ENCODE assay signal across 20 cellular contexts in the genomic region with DNA sequence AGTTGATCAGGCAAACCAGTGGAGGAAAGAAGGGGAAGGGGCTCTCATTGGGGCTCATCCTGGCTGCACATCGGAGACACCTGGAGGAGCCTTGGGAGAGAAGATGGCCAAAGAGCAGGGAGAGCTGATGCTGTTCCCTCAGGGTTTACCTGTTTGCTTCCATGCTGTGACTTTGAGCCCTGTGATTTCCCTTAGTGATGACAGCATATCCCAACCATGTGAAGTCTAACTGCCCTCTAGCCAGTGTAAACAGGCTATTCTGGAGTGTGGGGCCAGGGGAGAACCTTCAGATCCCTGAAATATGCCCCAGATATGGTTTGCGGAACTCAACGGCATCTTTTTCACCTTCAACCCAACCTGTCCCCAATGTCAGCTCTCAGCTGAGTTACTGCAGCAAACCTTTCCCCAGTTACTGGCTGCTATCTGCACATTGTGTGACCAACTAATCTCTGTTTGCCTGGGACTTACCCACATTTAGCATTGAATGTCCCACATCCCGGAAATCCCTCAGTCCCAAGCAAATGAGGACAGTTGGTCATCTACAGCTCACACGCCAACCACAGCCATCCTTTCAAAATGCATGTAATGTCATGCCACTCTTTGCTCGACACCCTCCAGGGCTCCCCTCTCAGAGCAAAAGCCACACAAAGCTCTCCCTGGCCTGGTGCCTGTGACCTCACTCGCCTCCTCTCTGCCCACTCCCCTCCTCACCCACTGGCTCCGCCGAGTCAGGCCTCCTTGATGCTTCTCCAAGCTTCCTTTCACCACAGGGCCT.
DNase-seq lines count a peak whose midpoint lies in the region; ATAC-seq, FAIRE-seq and TF ChIP-seq lines count a peak whose summit lies in the region.
"Had no signal": no experiment of that assay in that cellular context is flagged by ENCODE, and none has a peak within 500 bp of the region (broad histone marks: within the 10 kb centered on the region; RNA-seq: fewer than 3 reads in every experiment).

No MANE protein-coding gene starts in this region.

- H3K56ac ChIP-seq in H1 (replicated peaks; ENCODE audit: insufficient read length, low read depth, low read length): no peak overlapping the region

- no peaks in the 10 kb centered on the region for H3K79me1 ChIP-seq in H1 (ENCODE audit: low read depth, low read length)

- no peaks in the 10 kb centered on the region for H3K36me3 ChIP-seq in HEK293 (ENCODE audit: control insufficient read depth in 2 of 2, insufficient read depth in 1 of 2, low read length in 2 of 2)
- H3K36me3 ChIP-seq in H1 (ENCODE audit: control insufficient read depth in 2 of 4, insufficient read depth in 4 of 4, low read length in 3 of 4): no peaks in the 10 kb centered on the region
- H3K36me3 ChIP-seq in HepG2 (replicated peaks in 1 of 2; ENCODE audit: control insufficient read depth in 1 of 2, insufficient read depth in 2 of 2, low read length in 2 of 2): no peaks in the 10 kb centered on the region
- no peaks in the 10 kb centered on the region for H3K36me3 ChIP-seq in thyroid gland
- H3K36me3 ChIP-seq: HAP-1 had no signal

- H2BK120ac ChIP-seq in H1 (replicated peaks; ENCODE audit: low read depth, low read length): no peak overlapping the region

- H3K4me3 ChIP-seq in A549 (no peak overlapping the region), HEK293 (ENCODE audit: low read depth, low read length) (no peak overlapping the region), H1 (ENCODE audit: extremely low read depth in 1 of 4, insufficient read depth in 2 of 4, low read depth in 3 of 4, low read length in 4 of 4) (no peak overlapping the region), HepG2 (replicated peaks in 1 of 3; ENCODE audit: insufficient read depth in 1 of 3, low read depth in 2 of 3, low read length in 3 of 3) (no peak overlapping the region), thyroid gland (replicated peaks in 1 of 3) (no peak overlapping the region)
- H3K4me3 ChIP-seq: GM23248, HAP-1 had no signal

- TF ChIP-seq CTCF in A549 (IDR thresholded peaks at IDR 0.05) (no peak), HEK293 (tag by site-specific recombination; IDR thresholded peaks at IDR 0.05) (no peak), H1 (IDR thresholded peaks at IDR 0.05; ENCODE audit: control extremely low read depth in 1 of 3, insufficient read depth in 1 of 3, low read depth in 1 of 3, low read length in 3 of 3) (no peak), HepG2 (CRISPR knock-in tag; IDR thresholded peaks at IDR 0.05) (no peak), thyroid gland (IDR thresholded peaks at IDR 0.05) (no peak), chondrocyte (IDR thresholded peaks at IDR 0.05) (no peak)

- H3K27ac ChIP-seq in A549 (peak overlapping the region; percentile 1 to 10; a peak in 2 of 6 replicates), HEK293 (ENCODE audit: extremely low read depth, low read depth, low read length) (no peak overlapping the region), H1 (ENCODE audit: low read depth, low read length) (no peak overlapping the region), HepG2 (ENCODE audit: extremely low read length, insufficient read depth, low read length) (no peak overlapping the region), thyroid gland (no peak overlapping the region)
- H3K27ac ChIP-seq: GM23248 had no signal

- H3K9ac ChIP-seq in H1 (replicated peaks in 1 of 4; ENCODE audit: extremely low read depth in 1 of 4, low read depth in 3 of 4, low read length in 3 of 4): no peak overlapping the region
- no peak overlapping the region for H3K9ac ChIP-seq in HepG2 (ENCODE audit: insufficient read depth, low read depth, low read length)
- H3K9ac ChIP-seq: GM23248 had no signal

- H4K20me1 ChIP-seq in H1 (replicated peaks in 1 of 2; ENCODE audit: control insufficient read depth in 1 of 2, insufficient read depth in 2 of 2, low read length in 2 of 2) (no peaks in the 10 kb centered on the region), HepG2 (ENCODE audit: insufficient read depth, low read length) (no peaks in the 10 kb centered on the region)

- in situ Hi-C loops in HepG2 (cut with HindIII; ENCODE audit: extremely low pct_ligation_motif_present, low pct_unique_long_range_greater_than_20kb): no loop called here

- no peaks in the 10 kb centered on the region for H3K9me3 ChIP-seq in A549
- no peaks in the 10 kb centered on the region for H3K9me3 ChIP-seq in HEK293 (ENCODE audit: control insufficient read depth, insufficient read depth, low read depth, low read length)
- H3K9me3 ChIP-seq in H1 (ENCODE audit: insufficient read depth in 2 of 2, low read depth in 1 of 2, low read length in 1 of 2): peaks cover 0 to 2% of the 10 kb centered on the region in 2 experiments; a peak in 1 of 4 replicates
- no peaks in the 10 kb centered on the region for H3K9me3 ChIP-seq in HepG2 (ENCODE audit: low read length)
- H3K9me3 ChIP-seq in thyroid gland: no peaks in the 10 kb centered on the region
- H3K9me3 ChIP-seq: HAP-1 had no signal

- no peaks in the 10 kb centered on the region for H3K36me3 Mint-ChIP-seq in activated CD4-positive, alpha-beta T cell treated with anti-CD3 and anti-CD28 coated beads, Interleukin-2, amount 10 ng/mL, durations not matched to agents 7 days and 5 days (ENCODE audit: low read depth)
- peaks cover 7% of the 10 kb centered on the region for H3K36me3 Mint-ChIP-seq in chondrocyte (ENCODE audit: low read depth)
- H3K36me3 Mint-ChIP-seq: CD14-positive monocyte, IgD-negative memory B cell had no signal

- no peak for ATAC-seq in A549
- ATAC-seq in HepG2: peak; percentile 47; the same call in 1 of the 3 replicates

- H3K27me3 Mint-ChIP-seq in activated CD4-positive, alpha-beta T cell treated with anti-CD3 and anti-CD28 coated beads, Interleukin-2, amount 10 ng/mL, durations not matched to agents 7 days and 5 days: peaks cover 16% of the 10 kb centered on the region
- no peaks in the 10 kb centered on the region for H3K27me3 Mint-ChIP-seq in chondrocyte (ENCODE audit: low read depth)

- H3K4me1 ChIP-seq in A549: peaks cover 26% of the 10 kb centered on the region
- H3K4me1 ChIP-seq in HEK293 (ENCODE audit: control insufficient read depth, insufficient read depth, low read length): no peaks in the 10 kb centered on the region
- H3K4me1 ChIP-seq in H1 (replicated peaks in 1 of 4; ENCODE audit: control insufficient read depth in 3 of 4, insufficient read depth in 4 of 4, low read length in 3 of 4): peaks cover 0 to 10% (median 2%) of the 10 kb centered on the region in 4 experiments; a peak in 3 of 7 replicates
- H3K4me1 ChIP-seq in HepG2 (ENCODE audit: insufficient read depth, low read length): no peaks in the 10 kb centered on the region
- H3K4me1 ChIP-seq in thyroid gland: no peaks in the 10 kb centered on the region

- no peak overlapping the region for H4K5ac ChIP-seq in H1 (ENCODE audit: insufficient read length, low read depth, low read length)

- H2BK20ac ChIP-seq in H1 (ENCODE audit: low read length): peak overlapping the region; percentile 73

- peak overlapping the region; percentile 72 for H3K18ac ChIP-seq in H1 (ENCODE audit: extremely low read depth, low read length)

- TF ChIP-seq RAD21 in A549 (conservative IDR thresholded peaks at IDR 0.05 in 1 of 2, IDR thresholded peaks at IDR 0.05 in 1 of 2) (no peak), H1 (IDR thresholded peaks at IDR 0.05 in 1 of 2, conservative IDR thresholded peaks at IDR 0.05 in 1 of 2; ENCODE audit: low read depth in 2 of 2, low read length in 2 of 2) (no peak), HepG2 (CRISPR knock-in tag; IDR thresholded peaks at IDR 0.05) (no peak)

- TF ChIP-seq EP300 in A549 (IDR thresholded peaks at IDR 0.05): no peak
- TF ChIP-seq EP300 in H1 (IDR thresholded peaks at IDR 0.05; ENCODE audit: borderline replicate concordance in 1 of 2, low read depth in 2 of 2, low read length in 2 of 2): no peak
- TF ChIP-seq EP300 in HepG2 (IDR thresholded peaks at IDR 0.05; ENCODE audit: low read depth in 2 of 2, low read length in 2 of 2): no peak
- no peak for TF ChIP-seq EP300 in HepG2 (CRISPR knock-in tag; IDR thresholded peaks at IDR 0.05; ENCODE audit: borderline replicate concordance)

- H2AK5ac ChIP-seq in H1 (ENCODE audit: low read depth, low read length): no peak overlapping the region

- H3K4me3 Mint-ChIP-seq in activated CD4-positive, alpha-beta T cell treated with anti-CD3 and anti-CD28 coated beads, Interleukin-2, amount 10 ng/mL, durations not matched to agents 7 days and 5 days: no peak overlapping the region
- no peak overlapping the region for H3K4me3 Mint-ChIP-seq in chondrocyte (ENCODE audit: unreplicated experiment)
- H3K4me3 Mint-ChIP-seq: B cell, CD14-positive monocyte, IgD-negative memory B cell had no signal

- peak overlapping the region; percentile 60; the same call in 1 of the 2 replicates for H2BK5ac ChIP-seq in H1 (ENCODE audit: low read depth, low read length)

- peak overlapping the region; percentile 17; the same call in 1 of the 2 replicates for H2BK12ac ChIP-seq in H1 (ENCODE audit: low read depth, low read length)

- no peak for DNase-seq in A549 (ENCODE audit: low read depth in 1 of 2, low spot score in 1 of 2)
- DNase-seq in H1 (ENCODE audit: low read depth in 1 of 2, low spot score in 2 of 2): no peak
- DNase-seq in HepG2 (ENCODE audit: low spot score): no peak
- DNase-seq in T-helper 2 cell: no peak
- DNase-seq in thyroid gland: no peak
- DNase-seq in activated CD4-positive, alpha-beta T cell treated with anti-CD3 and anti-CD28 coated beads, Interleukin-2, amount 10 ng/mL, durations not matched to agents 7 days and 5 days: no peak
- DNase-seq in chondrocyte (ENCODE audit: low spot score): no peak
- DNase-seq: EL, GM23248, NCI-H1694, NCI-H2081 treated with DMSO at 0.1 percent for 48 hours, NCI-H2171 treated with DMSO at 0.1 percent for 48 hours, NCI-H524 treated with DMSO at 0.1 percent for 48 hours, Right ventricle myocardium superior had no signal

- H3K27ac Mint-ChIP-seq in activated CD4-positive, alpha-beta T cell treated with anti-CD3 and anti-CD28 coated beads, Interleukin-2, amount 10 ng/mL, durations not matched to agents 7 days and 5 days: no peak overlapping the region
- no peak overlapping the region for H3K27ac Mint-ChIP-seq in chondrocyte (ENCODE audit: unreplicated experiment)
- H3K27ac Mint-ChIP-seq: B cell, IgD-negative memory B cell had no signal

- POLR2A ChIA-PET in A549 (lab: Yijun Ruan, JAX): interaction anchor here (1.1 to 1.2 kb wide), 2 partner anchors 110 kb away, joined by 3 to 4 read pairs; no protein-coding TSS in a partner anchor
- POLR2A ChIA-PET in HEK293 (lab: Yijun Ruan, JAX): no interaction called here
- POLR2A ChIA-PET in H1 (lab: Charles Lee; ENCODE audit: partially characterized antibody): interaction anchor here (1.4 kb wide), 1 partner anchor 18 kb away, joined by 4 read pairs; no protein-coding TSS in a partner anchor
- POLR2A ChIA-PET in HepG2 (lab: Yijun Ruan, JAX): no interaction called here
- POLR2A ChIA-PET in activated CD4-positive, alpha-beta T cell treated with anti-CD3 and anti-CD28 coated beads, Interleukin-2, amount 10 ng/mL, durations not matched to agents 7 days and 5 days (lab: Charles Lee): no interaction called here

- no peak overlapping the region for H3K4ac ChIP-seq in H1 (replicated peaks; ENCODE audit: insufficient read length, low read depth, low read length)

- no peak overlapping the region for H3K14ac ChIP-seq in H1 (ENCODE audit: insufficient read length)

- H3K79me2 ChIP-seq in H1 (ENCODE audit: control insufficient read depth in 1 of 2, insufficient read depth in 2 of 2, low read length in 2 of 2) (no peaks in the 10 kb centered on the region), HepG2 (ENCODE audit: insufficient read depth, low read length) (no peaks in the 10 kb centered on the region)

- intact Hi-C loops in HepG2 (cut with micrococcal nuclease; ENCODE audit: unreplicated experiment) (no loop called here), thyroid gland (cut with DNase I) (no loop called here)

- H2BK15ac ChIP-seq in H1 (ENCODE audit: low read length): peak overlapping the region; percentile 62; the same call in 1 of the 2 replicates

- H3K27me3 ChIP-seq in H1 (replicated peaks in 1 of 4; ENCODE audit: control insufficient read depth in 3 of 4, extremely low read depth in 1 of 4, insufficient read depth in 3 of 4, low read length in 3 of 4) (no peaks in the 10 kb centered on the region; a peak in 2 of 7 replicates), HepG2 (ENCODE audit: control insufficient read depth in 1 of 2, insufficient read depth in 2 of 2, low read length in 2 of 2) (no peaks in the 10 kb centered on the region; a peak in 1 of 5 replicates), thyroid gland (no peaks in the 10 kb centered on the region)

- no peak overlapping the region for H4K8ac ChIP-seq in H1 (ENCODE audit: extremely low read depth, insufficient read depth, low read length)

- no peaks in the 10 kb centered on the region for H3K9me3 Mint-ChIP-seq in activated CD4-positive, alpha-beta T cell treated with anti-CD3 and anti-CD28 coated beads, Interleukin-2, amount 10 ng/mL, durations not matched to agents 7 days and 5 days
- H3K9me3 Mint-ChIP-seq in chondrocyte (ENCODE audit: low read depth): peaks cover 5% of the 10 kb centered on the region

- TF ChIP-seq POLR2A in A549 (IDR thresholded peaks at IDR 0.05; ENCODE audit: low read length) (no peak), H1 (IDR thresholded peaks at IDR 0.05; ENCODE audit: control extremely low read depth in 1 of 2, low read depth in 2 of 2, low read length in 2 of 2) (no peak), HepG2 (IDR thresholded peaks at IDR 0.05; ENCODE audit: insufficient read depth in 1 of 2, low read depth in 2 of 2, low read length in 2 of 2) (no peak), thyroid gland (IDR thresholded peaks at IDR 0.05) (no peak)

- CTCF ChIA-PET in A549 (lab: Yijun Ruan, JAX): interaction anchor here (0.7 to 3.4 kb wide), 26 partner anchors 8 to 681 kb away, joined by 3 to 33 read pairs (median 4); no protein-coding TSS in a partner anchor
- CTCF ChIA-PET in HEK293 (lab: Yijun Ruan, JAX): interaction anchor here (0.5 to 3.2 kb wide), 33 partner anchors 8 to 1252 kb away, joined by 3 to 29 read pairs (median 4); no protein-coding TSS in a partner anchor
- CTCF ChIA-PET in H1 (lab: Charles Lee; ENCODE audit: partially characterized antibody): interaction anchor here (0.7 to 2.7 kb wide), 41 partner anchors 8 to 684 kb away, joined by 3 to 13 read pairs (median 4); no protein-coding TSS in a partner anchor
- CTCF ChIA-PET in HepG2 (lab: Yijun Ruan, JAX; ENCODE audit: low intra/inter-chr PET ratio, low total read pairs): no interaction called here
- CTCF ChIA-PET in activated CD4-positive, alpha-beta T cell treated with anti-CD3 and anti-CD28 coated beads, Interleukin-2, amount 10 ng/mL, durations not matched to agents 7 days and 5 days (lab: Charles Lee): no interaction called here

- WGBS in A549 (ENCODE audit: missing lambda C conversion rate): 85% methylated on average over 9 of the region's 9 CpGs
- 94% methylated on average over 7 of the region's 9 CpGs; no CpG with 5 or more reads in 1 of the 2 experiments for WGBS in H1 (ENCODE audit: extremely low coverage in 1 of 2, insufficient coverage in 1 of 2, insufficient read length in 1 of 2, insufficient replicate concordance in 2 of 2, low coverage in 1 of 2, low lambda C conversion rate in 2 of 2, missing lambda C conversion rate in 1 of 2), 2 experiments
- WGBS in HepG2 (ENCODE audit: low lambda C conversion rate): 44% methylated on average over 8 of the region's 9 CpGs
- 79 to 81% methylated on average over 9 of the region's 9 CpGs for WGBS in thyroid gland, 2 donors

- peaks cover 2% of the 10 kb centered on the region; the same call in 1 of the 2 replicates for H3K23me2 ChIP-seq in H1 (ENCODE audit: low read depth, low read length)

- H2AFZ ChIP-seq in H1 (ENCODE audit: low read length): no peak overlapping the region
- H2AFZ ChIP-seq in HepG2 (ENCODE audit: low read length): no peak overlapping the region
- H2AFZ ChIP-seq: GM23248 had no signal

- FAIRE-seq in A549 (lab: Jason Lieb, UNC) (no peak), H1 (lab: Jason Lieb, UNC) (no peak), HepG2 (lab: Jason Lieb, UNC) (no peak)
- FAIRE-seq: A204.1 had no signal

- no TSS peak for BruUV-seq in HepG2 (replicated peaks; lab: Mats Ljungman, UMichigan)

- H4K91ac ChIP-seq in H1 (replicated peaks; ENCODE audit: insufficient read length, low read length): peak overlapping the region; percentile 48

- H3K4me2 ChIP-seq in A549 (no peak overlapping the region), H1 (ENCODE audit: insufficient read depth in 1 of 2, low read depth in 2 of 2, low read length in 2 of 2) (no peak overlapping the region), HepG2 (ENCODE audit: low read depth, low read length) (no peak overlapping the region)

- H3K23ac ChIP-seq in H1 (ENCODE audit: insufficient read length): no peak overlapping the region

- H3K4me1 Mint-ChIP-seq in activated CD4-positive, alpha-beta T cell treated with anti-CD3 and anti-CD28 coated beads, Interleukin-2, amount 10 ng/mL, durations not matched to agents 7 days and 5 days: peaks cover 3% of the 10 kb centered on the region
- peaks cover 21% of the 10 kb centered on the region for H3K4me1 Mint-ChIP-seq in chondrocyte (ENCODE audit: low read depth)
- H3K4me1 Mint-ChIP-seq: CD14-positive monocyte had no signal

Comparison
In these comparisons a context has a peak if more than half of its experiments do, and no peak if none do; other contexts are left out.
1. H3K27ac ChIP-seq: peak in A549 (2 of 2); none in HEK293 (single experiment), H1 (single experiment), HepG2 (single experiment) and thyroid gland (0 of 3).
2. CTCF ChIA-PET loops: an anchor here in A549 (0.7 to 3.4 kb wide), HEK293 (0.5 to 3.2 kb wide) and H1 (0.7 to 2.7 kb wide); none called in HepG2 and activated CD4-positive, alpha-beta T cell treated with anti-CD3 and anti-CD28 coated beads, Interleukin-2, amount 10 ng/mL, durations not matched to agents 7 days and 5 days.
3. POLR2A ChIA-PET loops: an anchor here in A549 (1.1 to 1.2 kb wide) and H1 (1.4 kb wide); none called in HEK293, HepG2 and activated CD4-positive, alpha-beta T cell treated with anti-CD3 and anti-CD28 coated beads, Interleukin-2, amount 10 ng/mL, durations not matched to agents 7 days and 5 days.